20 cellular contexts compared by ENCODE assay signal in the genomic region with DNA sequence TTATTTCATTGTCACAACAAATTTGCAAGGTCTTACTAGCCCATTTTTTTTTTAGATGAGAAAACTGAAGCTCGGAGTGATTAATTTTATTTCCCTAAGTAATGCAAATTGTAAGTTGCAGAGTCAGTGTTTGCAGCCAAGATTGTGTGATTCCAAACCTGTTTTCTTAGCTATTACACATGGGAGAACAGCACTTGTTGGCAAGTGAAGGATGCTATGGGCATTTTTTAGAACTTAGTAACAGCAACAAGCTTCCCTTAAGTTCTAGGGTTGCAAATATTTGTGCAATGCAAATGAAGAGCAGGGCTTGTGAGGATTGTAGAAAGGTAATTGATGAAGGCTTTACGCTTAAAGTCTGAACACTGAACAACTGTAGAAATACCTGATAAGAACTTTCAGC.
A peak's percentile ranks its signal among the peaks of the same experiment; 100 is the strongest.
DNase-seq lines count a peak whose midpoint lies in the region; ATAC-seq, FAIRE-seq and TF ChIP-seq lines count a peak whose summit lies in the region.
"Had no signal": no experiment of that assay in that cellular context is flagged by ENCODE, and none has a peak within 500 bp of the region (broad histone marks: within the 10 kb centered on the region; RNA-seq: fewer than 3 reads in every experiment).

No MANE protein-coding gene starts in this region.

- ATAC-seq in left ventricle myocardium superior: peak; percentile 44
- no peak for ATAC-seq in heart left ventricle
- ATAC-seq in lower lobe of right lung: peak; percentile 61 to 92
- ATAC-seq in GM21825 (IDR thresholded peaks at IDR 0.05; ENCODE audit: unreplicated experiment): no peak
- no peak for ATAC-seq in HG02973 (IDR thresholded peaks at IDR 0.05; ENCODE audit: unreplicated experiment)
- ATAC-seq in natural killer cell treated with Interleukin-12 subunit alpha and Interleukin-12 subunit beta and Interleukin-15 and Interleukin-18, amount 100 ng/mL, for 72 hours: no peak
- ATAC-seq: right lobe of liver had no signal

- no peak overlapping the region for H3K27ac ChIP-seq in heart left ventricle
- H3K27ac ChIP-seq in caudate nucleus (ENCODE audit: low read depth, low read length): peak overlapping the region; percentile 18
- H3K27ac ChIP-seq in lower lobe of right lung: no peak overlapping the region
- H3K27ac ChIP-seq in small intestine (ENCODE audit: low read depth in 1 of 2, low read length in 1 of 2): no peak overlapping the region
- H3K27ac ChIP-seq: breast epithelium, right lobe of liver, thoracic aorta had no signal

- no peaks in the 10 kb centered on the region for H3K9me3 Mint-ChIP-seq in natural killer cell treated with Interleukin-12 subunit alpha and Interleukin-12 subunit beta and Interleukin-15 and Interleukin-18, amount 100 ng/mL, for 72 hours

- TF ChIP-seq CTCF in heart left ventricle (IDR thresholded peaks at IDR 0.05) (no peak), lower lobe of right lung (IDR thresholded peaks at IDR 0.05) (no peak)

- H3K4me1 Mint-ChIP-seq in natural killer cell treated with Interleukin-12 subunit alpha and Interleukin-12 subunit beta and Interleukin-15 and Interleukin-18, amount 100 ng/mL, for 72 hours (ENCODE audit: low read depth in 2 of 2): no peaks in the 10 kb centered on the region

- H3K27me3 ChIP-seq in heart left ventricle (no peaks in the 10 kb centered on the region), lower lobe of right lung (ENCODE audit: low read depth) (no peaks in the 10 kb centered on the region), small intestine (ENCODE audit: control insufficient read depth in 2 of 2, insufficient read depth in 2 of 2, low read length in 2 of 2) (no peaks in the 10 kb centered on the region)
- H3K27me3 ChIP-seq: breast epithelium, right lobe of liver had no signal

- DNase-seq in left ventricle myocardium superior (no peak), heart left ventricle (no peak), caudate nucleus (lab: John Stamatoyannopoulos, UW) (no peak), lower lobe of right lung (no peak), small intestine (no peak)
- no peak for DNase-seq in natural killer cell treated with Interleukin-12 subunit alpha and Interleukin-12 subunit beta and Interleukin-15 and Interleukin-18, amount 100 ng/mL, for 72 hours (ENCODE audit: low spot score)
- DNase-seq: activated naive CD4-positive, alpha-beta T cell treated with Interleukin-2 at 50 U/mL for 16 hours; effector CD8-positive, alpha-beta T cell; GDM1; KBM-7; NCI-H2171 treated with DMSO at 0.1 percent for 48 hours; right lobe of liver; stimulated activated CD4-positive, alpha-beta T cell treated with anti-CD3 and anti-CD28 coated beads, Interleukin-4, amount 100 ng/mL, for 1 hour; stimulated activated CD8-positive, alpha-beta memory T cell treated with anti-CD3 and anti-CD28 coated beads, Interleukin-4, amount 100 ng/mL, for 48 hours; T-helper 2 cell had no signal

- no peaks in the 10 kb centered on the region for H3K36me3 Mint-ChIP-seq in natural killer cell treated with Interleukin-12 subunit alpha and Interleukin-12 subunit beta and Interleukin-15 and Interleukin-18, amount 100 ng/mL, for 72 hours

- H3K4me3 Mint-ChIP-seq in natural killer cell treated with Interleukin-12 subunit alpha and Interleukin-12 subunit beta and Interleukin-15 and Interleukin-18, amount 100 ng/mL, for 72 hours: no peak overlapping the region

- H3K36me3 ChIP-seq in heart left ventricle (no peaks in the 10 kb centered on the region), lower lobe of right lung (no peaks in the 10 kb centered on the region), small intestine (ENCODE audit: control insufficient read depth in 2 of 2, insufficient read depth in 2 of 2, low read length in 2 of 2) (no peaks in the 10 kb centered on the region)
- H3K36me3 ChIP-seq: breast epithelium, right lobe of liver, thoracic aorta had no signal

- H3K4me1 ChIP-seq in heart left ventricle (peaks cover 0 to 4% (median 0%) of the 10 kb centered on the region in 12 donors), lower lobe of right lung (no peaks in the 10 kb centered on the region), small intestine (ENCODE audit: control insufficient read depth in 2 of 2, insufficient read depth in 1 of 2, low read depth in 1 of 2, low read length in 1 of 2) (no peaks in the 10 kb centered on the region)
- H3K4me1 ChIP-seq: breast epithelium, right lobe of liver had no signal

- no peak overlapping the region for H3K27ac Mint-ChIP-seq in natural killer cell treated with Interleukin-12 subunit alpha and Interleukin-12 subunit beta and Interleukin-15 and Interleukin-18, amount 100 ng/mL, for 72 hours

- H3K27me3 Mint-ChIP-seq in natural killer cell treated with Interleukin-12 subunit alpha and Interleukin-12 subunit beta and Interleukin-15 and Interleukin-18, amount 100 ng/mL, for 72 hours: no peaks in the 10 kb centered on the region

- no peak for TF ChIP-seq POLR2A in heart left ventricle (IDR thresholded peaks at IDR 0.05)

- intact Hi-C loops in left ventricle myocardium superior (cut with micrococcal nuclease) (no loop called here), heart left ventricle (cut with DNase I) (no loop called here), lower lobe of right lung (cut with DNase I) (no loop called here)

- H3K9me3 ChIP-seq in heart left ventricle (no peaks in the 10 kb centered on the region), lower lobe of right lung (no peaks in the 10 kb centered on the region), small intestine (ENCODE audit: control insufficient read depth, low read depth) (no peaks in the 10 kb centered on the region)
- H3K9me3 ChIP-seq: breast epithelium, right lobe of liver, thoracic aorta had no signal

- FAIRE-seq in small intestine (lab: Jason Lieb, UNC): no peak
- FAIRE-seq: A204.1 had no signal

- WGBS in heart left ventricle, 4 donors: 86 to 92% (median 89%) methylated on average over 2 of the region's 2 CpGs
- 63 to 77% (median 76%) methylated on average over 2 of the region's 2 CpGs for WGBS in small intestine, 3 donors

- H3K4me3 ChIP-seq in heart left ventricle (no peak overlapping the region), lower lobe of right lung (no peak overlapping the region), small intestine (ENCODE audit: low read depth in 1 of 2, low read length in 2 of 2) (no peak overlapping the region)
- H3K4me3 ChIP-seq: breast epithelium, right lobe of liver, thoracic aorta had no signal

Comparison
In these comparisons a context has a peak if more than half of its experiments do, and no peak if none do; other contexts are left out.
1. ATAC-seq: peak in left ventricle myocardium superior (single experiment) and lower lobe of right lung (2 of 2); none in heart left ventricle (0 of 4), GM21825 (single experiment), HG02973 (single experiment) and natural killer cell treated with Interleukin-12 subunit alpha and Interleukin-12 subunit beta and Interleukin-15 and Interleukin-18, amount 100 ng/mL, for 72 hours (0 of 2).